Comparison of ENCODE assay signal across 16 cellular contexts in the genomic region with DNA sequence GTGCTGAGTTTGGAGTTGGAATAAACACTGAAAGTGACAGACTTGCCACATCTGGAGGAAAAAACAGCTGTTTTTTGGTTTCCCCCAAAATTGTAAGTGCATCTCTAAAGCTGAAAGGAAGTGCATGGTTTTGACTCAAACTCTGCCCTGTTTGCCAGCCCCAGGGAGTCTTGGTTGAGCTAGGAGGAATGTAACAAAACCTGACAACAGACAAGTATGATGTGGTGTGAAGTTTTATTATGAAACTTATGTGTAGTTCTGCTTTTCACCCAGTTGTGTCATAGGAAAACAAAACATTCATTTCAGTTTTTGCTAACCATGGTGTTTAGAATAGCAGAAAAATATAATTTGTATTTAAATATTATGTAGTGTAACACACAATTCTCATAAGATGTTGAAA. TPM values are rescaled to one million over a fixed set of nuclear protein-coding genes. Genes with fewer than 3 reads are reported as not detected.
A peak's percentile ranks its signal among the peaks of the same experiment; 100 is the strongest.
DNase-seq lines count a peak whose midpoint lies in the region; ATAC-seq lines count a peak whose summit lies in the region.
"Had no signal": no experiment of that assay in that cellular context is flagged by ENCODE, and none has a peak within 500 bp of the region (broad histone marks: within the 10 kb centered on the region; RNA-seq: fewer than 3 reads in every experiment).

No MANE protein-coding gene starts in this region.

- H3K9me3 Mint-ChIP-seq in T-helper 1 cell treated with Interleukin-12 subunit alpha and Interleukin-12 subunit beta and Interleukin-4 antibody, amounts not matched to agents 30 μg/mL and 1 μg/mL, for 36 hours, result peaks cover 4% of the 10 kb centered on the region
- H3K9me3 Mint-ChIP-seq in naive thymus-derived CD4-positive, alpha-beta T cell, result peaks cover 0 to 4% (median 3%) of the 10 kb centered on the region in 11 donors

- H3K27ac ChIP-seq in naive thymus-derived CD4-positive, alpha-beta T cell (ENCODE audit: low read depth, low read length), result no peak overlapping the region
- H3K27ac ChIP-seq: 22Rv1, adrenal gland had no signal

- ATAC-seq in activated CD4-positive, CD25-positive, alpha-beta regulatory T cell treated with anti-CD3 and anti-CD28 coated beads, Interleukin-2, amount 50 U/mL, for 24 hours, result peak; percentile 28 to 53
- peak; percentile 51 for ATAC-seq in HG02938 (IDR thresholded peaks at IDR 0.05; ENCODE audit: unreplicated experiment)
- peak; percentile 56 for ATAC-seq in naive thymus-derived CD4-positive, alpha-beta T cell
- no peak for ATAC-seq in Right ventricle myocardium superior (ENCODE audit: poor library complexity)

- H3K27me3 Mint-ChIP-seq in T-helper 1 cell treated with Interleukin-12 subunit alpha and Interleukin-12 subunit beta and Interleukin-4 antibody, amounts not matched to agents 30 μg/mL and 1 μg/mL, for 36 hours (ENCODE audit: low read depth), result no peaks in the 10 kb centered on the region
- H3K27me3 Mint-ChIP-seq in naive thymus-derived CD4-positive, alpha-beta T cell, result no peaks in the 10 kb centered on the region

- peaks cover 22% of the 10 kb centered on the region for H3K4me1 Mint-ChIP-seq in T-helper 1 cell treated with Interleukin-12 subunit alpha and Interleukin-12 subunit beta and Interleukin-4 antibody, amounts not matched to agents 30 μg/mL and 1 μg/mL, for 36 hours (ENCODE audit: low read depth)
- H3K4me1 Mint-ChIP-seq in naive thymus-derived CD4-positive, alpha-beta T cell, result peaks cover 13 to 65% (median 61%) of the 10 kb centered on the region in 7 donors

- CTCF ChIA-PET in naive thymus-derived CD4-positive, alpha-beta T cell (lab: Charles Lee), result interaction anchor here (0.6 kb wide), 1 partner anchor 180 kb away, joined by 3 read pairs; no protein-coding TSS in a partner anchor

- H3K36me3 ChIP-seq in naive thymus-derived CD4-positive, alpha-beta T cell (ENCODE audit: control insufficient read depth in 2 of 3, insufficient read depth in 3 of 3, low read length in 3 of 3), result peaks cover 0 to 19% (median 4%) of the 10 kb centered on the region in 3 experiments
- H3K36me3 ChIP-seq: adrenal gland had no signal

- DNase-seq in activated CD4-positive, CD25-positive, alpha-beta regulatory T cell (lab: John Stamatoyannopoulos, UW), result no peak
- DNase-seq in naive thymus-derived CD4-positive, alpha-beta T cell, result no peak
- no peak for DNase-seq in Right ventricle myocardium superior
- DNase-seq in NCI-H446 treated with DMSO at 0.1 percent for 48 hours (lab: John Stamatoyannopoulos, UW), result no peak
- DNase-seq in HUDEP-2 (lab: John Stamatoyannopoulos, UW; ENCODE audit: unreplicated experiment in 76 of 76), result no peak
- DNase-seq: activated CD4-positive, alpha-beta T cell treated with anti-CD3 and anti-CD28 coated beads for 1 hour; adrenal gland; cortex of kidney; DMS153; islet precursor cell; NCI-H187 treated with DMSO at 0.1 percent for 48 hours; NCI-H82 had no signal

- H3K4me1 ChIP-seq in naive thymus-derived CD4-positive, alpha-beta T cell (ENCODE audit: control insufficient read depth in 2 of 2, insufficient read depth in 2 of 2, low read length in 2 of 2), result peaks cover 4 to 6% of the 10 kb centered on the region in 2 donors
- H3K4me1 ChIP-seq: adrenal gland had no signal

- H3K27ac Mint-ChIP-seq in T-helper 1 cell treated with Interleukin-12 subunit alpha and Interleukin-12 subunit beta and Interleukin-4 antibody, amounts not matched to agents 30 μg/mL and 1 μg/mL, for 36 hours, result peak overlapping the region; percentile 41
- peak overlapping the region in 8 of 9 donors; percentile 8 to 83 (median 50) for H3K27ac Mint-ChIP-seq in naive thymus-derived CD4-positive, alpha-beta T cell

- H3K4me3 ChIP-seq in naive thymus-derived CD4-positive, alpha-beta T cell (ENCODE audit: low read length), result no peak overlapping the region
- H3K4me3 ChIP-seq: adrenal gland had no signal

- H3K27me3 ChIP-seq in naive thymus-derived CD4-positive, alpha-beta T cell (ENCODE audit: control insufficient read depth in 2 of 2, insufficient read depth in 2 of 2, low read length in 2 of 2), result no peaks in the 10 kb centered on the region
- H3K27me3 ChIP-seq: adrenal gland had no signal

- peaks cover 59% of the 10 kb centered on the region for H3K36me3 Mint-ChIP-seq in T-helper 1 cell treated with Interleukin-12 subunit alpha and Interleukin-12 subunit beta and Interleukin-4 antibody, amounts not matched to agents 30 μg/mL and 1 μg/mL, for 36 hours (ENCODE audit: low read depth)
- H3K36me3 Mint-ChIP-seq in naive thymus-derived CD4-positive, alpha-beta T cell, result peaks cover 29 to 66% (median 37%) of the 10 kb centered on the region in 5 donors

- intact Hi-C loops in naive thymus-derived CD4-positive, alpha-beta T cell (cut with micrococcal nuclease), result loop anchor here in 1 of 2 donors (1.0 kb wide), 1 partner anchor 8 kb away; no protein-coding TSS in a partner anchor
- intact Hi-C loops in Right ventricle myocardium superior (cut with DNase I), result no loop called here

- POLR2A ChIA-PET in naive thymus-derived CD4-positive, alpha-beta T cell (lab: Charles Lee), result interaction anchor here (0.7 to 1.3 kb wide), 5 partner anchors 10 to 68 kb away, joined by 3 to 5 read pairs (median 3); no protein-coding TSS in a partner anchor

- no peaks in the 10 kb centered on the region for H3K9me3 ChIP-seq in naive thymus-derived CD4-positive, alpha-beta T cell (ENCODE audit: control insufficient read depth in 2 of 3, low read length in 3 of 3)
- H3K9me3 ChIP-seq: adrenal gland had no signal

- no peak overlapping the region for H3K4me3 Mint-ChIP-seq in T-helper 1 cell treated with Interleukin-12 subunit alpha and Interleukin-12 subunit beta and Interleukin-4 antibody, amounts not matched to agents 30 μg/mL and 1 μg/mL, for 36 hours
- no peak overlapping the region for H3K4me3 Mint-ChIP-seq in naive thymus-derived CD4-positive, alpha-beta T cell

RNA-seq across cellular contexts. Expression of a gene that starts 31.7 kb away (rescaled TPM):
- total RNA-seq in naive thymus-derived CD4-positive, alpha-beta T cell, result 100 to 1,000 TPM in 4 of 5 experiments, 10 to 100 TPM in 1; 79.6 to 268 (median 151) TPM
- polyA plus RNA-seq in naive thymus-derived CD4-positive, alpha-beta T cell, result 10 to 100 TPM; 49.7 to 81.2 TPM
- total RNA-seq in Right ventricle myocardium superior, result 5.3 TPM

Comparison
In these comparisons a context has a peak if more than half of its experiments do, and no peak if none do; other contexts are left out.
1. RNA of a gene that starts 31.7 kb away (total RNA-seq): 79.6 to 268 TPM in naive thymus-derived CD4-positive, alpha-beta T cell; 5.3 TPM in Right ventricle myocardium superior (single experiment); every median in the first group is over 10 times any median in the second.